19 cellular contexts compared by ENCODE assay signal in genomic region chr7:130543611-130544010, GRCh38.
"Had no signal": no experiment of that assay in that cellular context is flagged by ENCODE, and none has a peak within 500 bp of the region (broad histone marks: within the 10 kb centered on the region; RNA-seq: fewer than 3 reads in every experiment).

No MANE protein-coding gene starts in this region.

- H3K27me3 Mint-ChIP-seq: IgD-negative memory B cell had no signal

- DNase-seq: KBM-7, MV-4-11, NCI-H1048, NCI-H1105 treated with DMSO at 0.1 percent for 48 hours, NCI-H1417 treated with DMSO at 0.1 percent for 48 hours, NCI-H146, NCI-H1694 treated with DMSO at 0.1 percent for 48 hours, NCI-H1930, NCI-H2107, NCI-H2227 treated with DMSO at 0.1 percent for 48 hours, NCI-H524, NCI-H526 treated with DMSO at 0.1 percent for 48 hours, NCI-H774, Right ventricle myocardium superior, RPMI8226, SIG-M5 had no signal

- H3K9me3 ChIP-seq: SJSA1 had no signal

- H3K4me1 ChIP-seq: SJSA1 had no signal

- H3K4me1 Mint-ChIP-seq: IgD-negative memory B cell had no signal

- H3K9me3 Mint-ChIP-seq: IgD-negative memory B cell had no signal

- H3K4me3 Mint-ChIP-seq: IgD-negative memory B cell had no signal

- H3K4me3 ChIP-seq: SJSA1, SK-N-MC had no signal

- H3K27ac Mint-ChIP-seq: IgD-negative memory B cell had no signal

- H3K27me3 ChIP-seq: SJSA1 had no signal

- H3K27ac ChIP-seq: SJSA1, SK-N-MC had no signal
